In the genomic region with DNA sequence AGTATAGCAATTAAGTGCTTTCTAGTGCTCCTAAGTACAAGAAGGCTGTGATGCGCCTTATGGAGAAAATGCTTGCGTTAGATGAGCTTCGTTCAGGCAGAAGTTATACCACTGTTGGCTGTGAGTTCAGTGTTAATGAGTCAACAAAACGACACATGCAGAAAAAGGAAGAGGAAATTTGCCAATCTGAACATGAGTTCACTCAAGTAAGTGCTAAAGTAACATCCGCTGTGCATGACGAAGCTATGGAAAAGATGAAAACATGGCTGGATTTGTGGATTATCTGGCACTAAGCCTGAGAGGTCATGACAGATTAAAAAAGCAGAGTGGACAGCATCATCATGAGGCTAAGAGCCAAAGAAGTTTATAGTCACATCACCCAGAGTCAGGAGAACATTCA, we compare ENCODE assay signal across 10 cellular contexts. TPM values are rescaled to one million over a fixed set of nuclear protein-coding genes. Genes with fewer than 3 reads are reported as not detected.
DNase-seq lines count a peak whose midpoint lies in the region; ATAC-seq, FAIRE-seq and TF ChIP-seq lines count a peak whose summit lies in the region.
"Had no signal": no experiment of that assay in that cellular context is flagged by ENCODE, and none has a peak within 500 bp of the region (broad histone marks: within the 10 kb centered on the region; RNA-seq: fewer than 3 reads in every experiment).

No MANE protein-coding gene starts in this region.

- DNase-seq in NCI-H2171 treated with DMSO at 0.1 percent for 48 hours (lab: John Stamatoyannopoulos, UW) = peak; percentile 51
- DNase-seq in NCI-H2171 (lab: John Stamatoyannopoulos, UW) = no peak
- DNase-seq in amniotic epithelial cell (ENCODE audit: low read depth) = peak; percentile 73
- no peak for DNase-seq in kidney
- no peak for DNase-seq in thyroid gland
- no peak for DNase-seq in cerebellum (ENCODE audit: low spot score)
- no peak for DNase-seq in NCI-H128 (lab: John Stamatoyannopoulos, UW; ENCODE audit: unreplicated experiment)
- DNase-seq: 8988T; activated T-cell treated with anti-CD3 and anti-CD28 coated beads, Interleukin-2, amount 50 U/mL, for 48 hours had no signal

- no peak for TF ChIP-seq POLR2A in thyroid gland (IDR thresholded peaks at IDR 0.05)

- H3K36me3 ChIP-seq in kidney (ENCODE audit: control insufficient read depth in 1 of 2, insufficient read depth in 2 of 2, low read length in 2 of 2) (no peaks in the 10 kb centered on the region), thyroid gland (no peaks in the 10 kb centered on the region)

- H3K9me3 ChIP-seq in kidney (ENCODE audit: control insufficient read depth in 1 of 2, low read length in 2 of 2) (no peaks in the 10 kb centered on the region), thyroid gland (no peaks in the 10 kb centered on the region)

- no peak for TF ChIP-seq CTCF in kidney (IDR thresholded peaks at IDR 0.05; ENCODE audit: borderline replicate concordance, extremely low read depth, insufficient read depth)
- TF ChIP-seq CTCF in thyroid gland (IDR thresholded peaks at IDR 0.05) = no peak

- H3K4me3 ChIP-seq in kidney (ENCODE audit: low read length in 2 of 2) = no peak overlapping the region
- H3K4me3 ChIP-seq in thyroid gland (replicated peaks in 1 of 3) = no peak overlapping the region

- ATAC-seq in HG02798 (IDR thresholded peaks at IDR 0.05; ENCODE audit: poor library complexity, unreplicated experiment) = no peak

- FAIRE-seq in kidney (lab: Jason Lieb, UNC) = no peak

- peak overlapping the region; percentile 64 to 94 for H3K27ac ChIP-seq in kidney (ENCODE audit: low read depth in 2 of 2, low read length in 2 of 2)
- H3K27ac ChIP-seq in thyroid gland = peak overlapping the region; percentile 57 to 74 (median 65)

- H3K4me1 ChIP-seq in kidney (ENCODE audit: control insufficient read depth in 1 of 2, insufficient read depth in 1 of 2, low read depth in 1 of 2, low read length in 2 of 2) (peaks cover 33 to 40% of the 10 kb centered on the region in 2 donors), thyroid gland (peaks cover 54 to 90% of the 10 kb centered on the region in 2 donors)

- no peaks in the 10 kb centered on the region for H3K27me3 ChIP-seq in thyroid gland

- no peak overlapping the region for H3K9ac ChIP-seq in kidney (ENCODE audit: low read length in 2 of 2)

- WGBS in thyroid gland, 2 donors = 64 to 67% methylated on average over 6 of the region's 6 CpGs

- intact Hi-C loops in kidney (cut with DNase I) (no loop called here), thyroid gland (cut with DNase I) (no loop called here)

RNA-seq across cellular contexts. Expression of gene SH3BP5, which starts 36.9 kb away (rescaled TPM):
- total RNA-seq in kidney (109 TPM), thyroid gland (10 to 100 TPM; 60.2 to 90.4 (median 82.0) TPM), cerebellum (58.1 TPM)
- 39.1 TPM for polyA plus RNA-seq in kidney (ENCODE audit: insufficient read depth, low read depth, low replicate concordance)

Comparison
In these comparisons a context has a peak if more than half of its experiments do, and no peak if none do; other contexts are left out.
1. DNase-seq: peak in NCI-H2171 treated with DMSO at 0.1 percent for 48 hours (single experiment) and amniotic epithelial cell (single experiment); none in NCI-H2171 (single experiment), kidney (single experiment), thyroid gland (0 of 2), cerebellum (single experiment) and NCI-H128 (single experiment).